ENCODE assay signal across 15 cellular contexts in the genomic region with DNA sequence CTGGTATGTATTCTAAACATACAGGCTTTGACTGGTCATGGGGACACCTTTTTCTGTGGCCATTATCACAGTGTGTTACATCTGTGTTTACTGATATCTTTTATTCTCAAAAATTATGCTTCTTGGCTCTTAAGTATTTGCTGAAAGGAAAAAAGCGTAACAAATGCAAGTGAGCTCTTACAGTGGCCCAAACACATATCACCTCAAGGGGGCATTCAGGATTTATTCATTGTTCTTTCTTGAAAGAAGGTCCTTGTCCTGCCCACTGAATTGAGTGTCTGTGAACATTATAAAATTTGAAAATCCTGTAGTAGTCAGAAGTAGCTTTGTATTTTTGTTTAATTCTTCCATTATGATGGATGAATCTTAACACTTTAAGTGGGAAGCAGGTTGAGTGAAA. TPM values are rescaled to one million over a fixed set of nuclear protein-coding genes. Genes with fewer than 3 reads are reported as not detected.
DNase-seq lines count a peak whose midpoint lies in the region; ATAC-seq, FAIRE-seq and TF ChIP-seq lines count a peak whose summit lies in the region.
"Had no signal": no experiment of that assay in that cellular context is flagged by ENCODE, and none has a peak within 500 bp of the region (broad histone marks: within the 10 kb centered on the region; RNA-seq: fewer than 3 reads in every experiment).

No MANE protein-coding gene starts in this region.

- no peak for ATAC-seq in GM18907 (IDR thresholded peaks at IDR 0.05; ENCODE audit: unreplicated experiment)
- ATAC-seq: activated naive CD8-positive, alpha-beta T cell treated with anti-CD3 and anti-CD28 coated beads, Interleukin-2, amount 50 U/mL, for 24 hours; T-cell had no signal

- H3K4me3 ChIP-seq in choroid plexus epithelial cell (ENCODE audit: low read depth, low read length) (no peak overlapping the region), retinal pigment epithelial cell (ENCODE audit: low read length) (no peak overlapping the region)
- H3K4me3 ChIP-seq: coronary artery, thoracic aorta had no signal

- no peak for FAIRE-seq in frontal cortex (lab: Jason Lieb, UNC)

- DNase-seq in NCI-H2196 (lab: John Stamatoyannopoulos, UW; ENCODE audit: unreplicated experiment) = peak; percentile 3
- DNase-seq in NCI-H2196 treated with DMSO at 0.1 percent for 48 hours (lab: John Stamatoyannopoulos, UW; ENCODE audit: unreplicated experiment) = no peak
- DNase-seq in NCI-H2227 (lab: John Stamatoyannopoulos, UW; ENCODE audit: unreplicated experiment) = peak; percentile 33
- DNase-seq in choroid plexus epithelial cell (ENCODE audit: low read depth) = peak; percentile 55
- DNase-seq in retinal pigment epithelial cell (ENCODE audit: low read depth) = no peak
- DNase-seq in frontal cortex (ENCODE audit: low spot score in 2 of 2) = no peak
- DNase-seq in stimulated activated CD8-positive, alpha-beta memory T cell treated with anti-CD3 and anti-CD28 coated beads, Interleukin-4, amount 100 ng/mL, for 48 hours = no peak
- DNase-seq: activated CD4-positive, alpha-beta T cell treated with anti-CD3 and anti-CD28 coated beads for 1 hour; activated naive CD8-positive, alpha-beta T cell treated with anti-CD3 and anti-CD28 coated beads, Interleukin-2, amount 50 U/mL, for 24 hours; activated T-cell treated with anti-CD3 and anti-CD28 coated beads for 4 hours; mammary epithelial cell; T-cell had no signal

- peak; percentile 54 for TF ChIP-seq CTCF in choroid plexus epithelial cell (conservative IDR thresholded peaks at IDR 0.05; ENCODE audit: low read depth, low read length)
- peak; percentile 28 for TF ChIP-seq CTCF in retinal pigment epithelial cell (conservative IDR thresholded peaks at IDR 0.05; ENCODE audit: low read depth, low read length)

RNA-seq across cellular contexts. Expression of gene B3GALT1, which starts 50.0 kb away (rescaled TPM):
- 54.2 TPM for total RNA-seq in frontal cortex
- total RNA-seq: mammary epithelial cell had no signal

Comparison
In these comparisons a context has a peak if more than half of its experiments do, and no peak if none do; other contexts are left out.
1. DNase-seq: peak in NCI-H2196 (single experiment), NCI-H2227 (single experiment) and choroid plexus epithelial cell (single experiment); none in NCI-H2196 treated with DMSO at 0.1 percent for 48 hours (single experiment), retinal pigment epithelial cell (single experiment), frontal cortex (0 of 2) and stimulated activated CD8-positive, alpha-beta memory T cell treated with anti-CD3 and anti-CD28 coated beads, Interleukin-4, amount 100 ng/mL, for 48 hours (single experiment).